28 cellular contexts compared by ENCODE assay signal in genomic region chr6:2821554-2821953, GRCh38.
"Had no signal": no experiment of that assay in that cellular context is flagged by ENCODE, and none has a peak within 500 bp of the region (broad histone marks: within the 10 kb centered on the region; RNA-seq: fewer than 3 reads in every experiment).

No MANE protein-coding gene starts in this region.

- H3K4me1 Mint-ChIP-seq: endodermal cell, memory B cell, neural crest cell had no signal

- DNase-seq: effector CD8-positive, alpha-beta T cell; endodermal cell; foreskin keratinocyte; heart left ventricle; kidney; stimulated activated CD4-positive, alpha-beta T cell treated with anti-CD3 and anti-CD28 coated beads, Interleukin-12 subunit alpha, Interleukin-12 subunit beta, amount 100 ng/mL, for 4 hours; stimulated activated CD4-positive, alpha-beta T cell treated with anti-CD3 and anti-CD28 coated beads, Interleukin-1b, Interleukin-23, amount 100 ng/mL, for 48 hours; stimulated activated CD4-positive, alpha-beta T cell treated with anti-CD3 and anti-CD28 coated beads, Interleukin-4, amount 100 ng/mL, for 1 hour; stimulated activated CD8-positive, alpha-beta memory T cell treated with anti-CD3 and anti-CD28 coated beads, Interleukin-4, amount 100 ng/mL, for 48 hours; stimulated activated naive CD4-positive, alpha-beta T cell; stimulated activated naive CD8-positive, alpha-beta T cell treated with anti-CD3 and anti-CD28 coated beads, Interleukin-15, amount 100 ng/mL, for 72 hours; transverse colon; upper lobe of right lung; uterus had no signal

- H3K27me3 Mint-ChIP-seq: dendritic cell treated with granulocyte-macrophage colony-stimulating factor and Interleukin-4, amounts not matched to agents 40 ng/mL and 50 ng/mL, for 4 days; memory B cell; natural killer cell treated with Interleukin-12 subunit alpha and Interleukin-12 subunit beta and Interleukin-15 and Interleukin-18, amount 100 ng/mL, for 72 hours had no signal

- H3K4me3 ChIP-seq: gastroesophageal sphincter, heart left ventricle, hepatocyte, lung, prostate gland, right atrium auricular region, smooth muscle cell, suprapubic skin, transverse colon, upper lobe of right lung, uterus had no signal

- H3K27me3 ChIP-seq: foreskin keratinocyte, gastroesophageal sphincter, heart left ventricle, hepatocyte, right atrium auricular region, suprapubic skin, transverse colon, upper lobe of right lung, uterus had no signal

- ATAC-seq: esophagus mucosa; foreskin keratinocyte; gastroesophageal sphincter; heart left ventricle; left lobe of liver; natural killer cell treated with Interleukin-12 subunit alpha and Interleukin-12 subunit beta and Interleukin-15 and Interleukin-18, amount 100 ng/mL, for 72 hours; sciatic nerve; stimulated activated naive CD8-positive, alpha-beta T cell treated with anti-CD3 and anti-CD28 coated beads, Interleukin-15, amount 100 ng/mL, for 72 hours; upper lobe of right lung had no signal

- H3K36me3 ChIP-seq: gastroesophageal sphincter, heart left ventricle, prostate gland, right atrium auricular region, suprapubic skin, transverse colon, upper lobe of right lung, uterus had no signal

- H3K4me3 Mint-ChIP-seq: dendritic cell treated with granulocyte-macrophage colony-stimulating factor and Interleukin-4, amounts not matched to agents 40 ng/mL and 50 ng/mL, for 4 days; endodermal cell; memory B cell; natural killer cell treated with Interleukin-12 subunit alpha and Interleukin-12 subunit beta and Interleukin-15 and Interleukin-18, amount 100 ng/mL, for 72 hours; neural crest cell had no signal

- H3K27ac Mint-ChIP-seq: dendritic cell treated with granulocyte-macrophage colony-stimulating factor and Interleukin-4, amounts not matched to agents 40 ng/mL and 50 ng/mL, for 4 days; endodermal cell; memory B cell; stimulated activated naive CD8-positive, alpha-beta T cell treated with anti-CD3 and anti-CD28 coated beads, Interleukin-15, amount 100 ng/mL, for 72 hours had no signal

- H3K9me3 Mint-ChIP-seq: memory B cell had no signal

- H3K4me1 ChIP-seq: prostate gland had no signal

- H3K9me3 ChIP-seq: gastroesophageal sphincter, prostate gland, suprapubic skin, transverse colon, upper lobe of right lung, uterus had no signal

- H3K27ac ChIP-seq: gastroesophageal sphincter, heart left ventricle, hepatocyte, prostate gland, right atrium auricular region, suprapubic skin, transverse colon, upper lobe of right lung, uterus had no signal
